29 cellular contexts compared by ENCODE assay signal in the genomic region with DNA sequence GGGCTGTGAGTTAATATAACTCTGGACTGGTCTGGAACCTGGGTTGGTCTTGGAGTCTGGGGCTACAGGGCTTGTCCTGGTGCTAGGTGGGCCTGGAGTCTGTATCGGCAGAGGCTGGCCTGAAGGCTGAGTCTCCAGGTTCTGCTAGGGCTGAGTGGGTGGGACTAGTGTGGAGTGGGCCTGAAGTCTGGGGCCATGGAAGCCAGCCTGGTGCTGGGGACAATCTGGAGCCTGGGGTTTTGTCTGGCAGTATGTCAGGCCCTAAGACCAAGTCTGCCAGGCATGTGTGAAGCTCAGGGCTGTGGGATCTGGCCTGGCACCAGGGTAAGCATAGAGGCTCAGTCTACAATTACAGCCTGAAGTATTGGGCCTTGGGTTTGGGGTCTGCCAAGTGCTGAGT.
"Had no signal": no experiment of that assay in that cellular context is flagged by ENCODE, and none has a peak within 500 bp of the region (broad histone marks: within the 10 kb centered on the region; RNA-seq: fewer than 3 reads in every experiment).

No MANE protein-coding gene starts in this region.

- H3K4me1 ChIP-seq: adrenal gland, body of pancreas, colonic mucosa, esophagus squamous epithelium had no signal

- FAIRE-seq: endometrium, endothelial cell of umbilical vein had no signal

- H3K9me3 ChIP-seq: adrenal gland, body of pancreas, colonic mucosa, esophagus squamous epithelium had no signal

- H3K27me3 ChIP-seq: adrenal gland, body of pancreas, colonic mucosa, esophagus squamous epithelium had no signal

- DNase-seq: activated B cell treated with CpG ODN at 0.5 μM for 24 hours; activated CD4-positive, alpha-beta T cell treated with anti-CD3 and anti-CD28 coated beads for 48 hours; activated CD4-positive, alpha-beta T cell treated with anti-CD3 and anti-CD28 coated beads, Interleukin-2, amount 50 U/mL, for 1 hour; activated CD4-positive, alpha-beta T cell treated with anti-CD3 and anti-CD28 coated beads, Interleukin-2, amount 50 U/mL, for 48 hours; activated CD8-positive, alpha-beta memory T cell treated with anti-CD3 and anti-CD28 coated beads for 24 hours; activated CD8-positive, alpha-beta T cell treated with anti-CD3 and anti-CD28 coated beads for 36 hours; activated effector memory CD4-positive, alpha-beta T cell treated with anti-CD3 and anti-CD28 coated beads, Interleukin-2, amount 50 U/mL, for 16 hours; activated naive CD4-positive, alpha-beta T cell treated with anti-CD3 and anti-CD28 coated beads for 36 hours; activated naive CD8-positive, alpha-beta T cell treated with anti-CD3 and anti-CD28 coated beads for 36 hours; activated naive CD8-positive, alpha-beta T cell treated with anti-CD3 and anti-CD28 coated beads, Interleukin-2, amount 50 U/mL, for 24 hours; activated T-cell treated with anti-CD3 and anti-CD28 coated beads, Interleukin-2, amount 50 U/mL, for 48 hours; adrenal gland; amygdala; aorta; body of pancreas; caudate nucleus; colonic mucosa; effector CD8-positive, alpha-beta T cell; esophagus squamous epithelium; foreskin melanocyte; head of caudate nucleus; T-helper 1 cell; T-helper 17 cell; T1000; WERI-Rb-1 had no signal

- H3K4me3 ChIP-seq: adrenal gland, body of pancreas, colonic mucosa, esophagus squamous epithelium had no signal

- H3K36me3 ChIP-seq: adrenal gland, colonic mucosa, esophagus squamous epithelium, WERI-Rb-1 had no signal

- H3K27ac ChIP-seq: adrenal gland, body of pancreas, colonic mucosa, epithelial cell of prostate, esophagus squamous epithelium, WERI-Rb-1 had no signal

- ATAC-seq: activated CD4-positive, CD25-positive, alpha-beta regulatory T cell treated with anti-CD3 and anti-CD28 coated beads, Interleukin-2, amount 50 U/mL, for 24 hours; activated CD8-positive, alpha-beta T cell treated with anti-CD3 and anti-CD28 coated beads for 36 hours; activated naive CD8-positive, alpha-beta T cell treated with anti-CD3 and anti-CD28 coated beads, Interleukin-2, amount 50 U/mL, for 24 hours; body of pancreas; T-helper 17 cell had no signal
